In genomic region chr3:160754855-160755747, GRCh38 we compare ENCODE assay signal across 8 cellular contexts. TPM values are rescaled to one million over a fixed set of nuclear protein-coding genes. Genes with fewer than 3 reads are reported as not detected.
A peak's percentile ranks its signal among the peaks of the same experiment; 100 is the strongest.
DNase-seq lines count a peak whose midpoint lies in the region; ATAC-seq, FAIRE-seq and TF ChIP-seq lines count a peak whose summit lies in the region.

No MANE protein-coding gene starts in this region.

- TF ChIP-seq EP300 in HepG2 (IDR thresholded peaks at IDR 0.05; ENCODE audit: low read depth in 2 of 2, low read length in 2 of 2) (no peak), HepG2 (CRISPR knock-in tag; IDR thresholded peaks at IDR 0.05; ENCODE audit: borderline replicate concordance) (no peak)

- BruUV-seq in HepG2 (replicated peaks; lab: Mats Ljungman, UMichigan): TSS peak; percentile 71

- H3K79me2 ChIP-seq in HepG2 (ENCODE audit: insufficient read depth, low read length): no peaks in the 10 kb centered on the region

- peak overlapping the region; percentile 42; the same call in 1 of the 2 replicates for H3K9ac ChIP-seq in HepG2 (ENCODE audit: insufficient read depth, low read depth, low read length)

- H3K36me3 Mint-ChIP-seq in CD14-positive monocyte: no peaks in the 10 kb centered on the region

- WGBS in HepG2 (ENCODE audit: low lambda C conversion rate): 0% methylated on average over 16 of the region's 85 CpGs

- H3K4me2 ChIP-seq in HepG2 (ENCODE audit: low read depth, low read length): peak overlapping the region; percentile 80

- H3K27ac Mint-ChIP-seq in CD14-positive monocyte: peak overlapping the region; percentile 93 to 98 (median 97)

- in situ Hi-C loops in HepG2 (cut with HindIII; ENCODE audit: extremely low pct_ligation_motif_present, low pct_unique_long_range_greater_than_20kb): loop anchor here (10.0 kb wide), 1 partner anchor 470 kb away; the partner anchor contains the start of gene NMD3

- TF ChIP-seq CTCF in CD14-positive monocyte (IDR thresholded peaks at IDR 0.05) (no peak), HepG2 (CRISPR knock-in tag; IDR thresholded peaks at IDR 0.05) (no peak)

- CTCF ChIA-PET in HepG2 (lab: Yijun Ruan, JAX; ENCODE audit: low intra/inter-chr PET ratio, low total read pairs): no interaction called here

- TF ChIP-seq RAD21 in HepG2 (CRISPR knock-in tag; IDR thresholded peaks at IDR 0.05): no peak

- H3K4me1 Mint-ChIP-seq in CD14-positive monocyte: peaks cover 38% of the 10 kb centered on the region

- intact Hi-C loops in CD14-positive monocyte (cut with micrococcal nuclease) (loop anchor here (5.0 to 10.0 kb wide), 2 partner anchors 47 to 190 kb away; partner anchors contain the start of gene KPNA4 (in 1 of the 2)), HepG2 (cut with micrococcal nuclease; ENCODE audit: unreplicated experiment) (no loop called here)

- H3K4me3 ChIP-seq in HepG2 (replicated peaks in 1 of 3; ENCODE audit: insufficient read depth in 1 of 3, low read depth in 2 of 3, low read length in 3 of 3): peak overlapping the region; percentile 40 to 77 (median 58)

- peaks cover 0 to 3% (median 0%) of the 10 kb centered on the region in 7 donors for H3K9me3 Mint-ChIP-seq in CD14-positive monocyte

- POLR2A ChIA-PET in HepG2 (lab: Yijun Ruan, JAX): interaction anchor here (1.1 to 1.7 kb wide), 3 partner anchors 11 to 190 kb away, joined by 3 to 5 read pairs (median 4); partner anchors contain the start of gene KPNA4

- peak; percentile 48 to 59; a peak in 3 of 4 replicates for TF ChIP-seq POLR2A in HepG2 (IDR thresholded peaks at IDR 0.05; ENCODE audit: insufficient read depth in 1 of 2, low read depth in 2 of 2, low read length in 2 of 2)

- no peak overlapping the region for H2AFZ ChIP-seq in HepG2 (ENCODE audit: low read length)

- no peaks in the 10 kb centered on the region for H4K20me1 ChIP-seq in HepG2 (ENCODE audit: insufficient read depth, low read length)

- peaks cover 4 to 16% (median 8%) of the 10 kb centered on the region in 3 donors for H3K27me3 Mint-ChIP-seq in CD14-positive monocyte (ENCODE audit: low read depth in 3 of 3)

- peaks cover 30% of the 10 kb centered on the region for H3K4me1 ChIP-seq in HepG2 (ENCODE audit: insufficient read depth, low read length)

- H3K9me3 ChIP-seq in HepG2 (ENCODE audit: low read length): no peaks in the 10 kb centered on the region

- DNase-seq in CD14-positive monocyte (ENCODE audit: low spot score) (peak; percentile 88), NCI-H526 treated with DMSO at 0.1 percent for 48 hours (lab: John Stamatoyannopoulos, UW) (peak; percentile 90), dedifferentiated amniotic fluid mesenchymal stem cell (ENCODE audit: extremely low spot score) (peak; percentile 87), HepG2 (ENCODE audit: low spot score) (peak; percentile 58)
- DNase-seq in activated CD4-positive, alpha-beta T cell treated with anti-CD3 and anti-CD28 coated beads, Interleukin-2, amount 50 U/mL, for 24 hours (ENCODE audit: low read depth in 1 of 2, low spot score in 1 of 2): peak; percentile 73 to 84
- DNase-seq in stimulated activated CD4-positive, alpha-beta T cell treated with anti-CD3 and anti-CD28 coated beads, Interleukin-2, amount 100 ng/mL, for 4 hours (ENCODE audit: low read depth): peak; percentile 88

- H3K36me3 ChIP-seq in HepG2 (replicated peaks in 1 of 2; ENCODE audit: control insufficient read depth in 1 of 2, insufficient read depth in 2 of 2, low read length in 2 of 2): no peaks in the 10 kb centered on the region

- H3K27me3 ChIP-seq in HepG2 (ENCODE audit: control insufficient read depth in 1 of 2, insufficient read depth in 2 of 2, low read length in 2 of 2): peaks cover 0 to 35% of the 10 kb centered on the region in 2 experiments

- H3K4me3 Mint-ChIP-seq in CD14-positive monocyte: peak overlapping the region; percentile 98 to 99

- ATAC-seq in GM19395 (IDR thresholded peaks at IDR 0.05; ENCODE audit: unreplicated experiment) (peak; percentile 86), HG03521 (IDR thresholded peaks at IDR 0.05; ENCODE audit: unreplicated experiment) (peak; percentile 87), HepG2 (peak; percentile 93)

- peak overlapping the region; percentile 11 for H3K27ac ChIP-seq in HepG2 (ENCODE audit: extremely low read length, insufficient read depth, low read length)

- no peak for FAIRE-seq in HepG2 (lab: Jason Lieb, UNC)

TF ChIP-seq in HepG2, 621 proteins besides CTCF, POLR2A, EP300 and RAD21 (continues in another document):
- TF ChIP-seq ZNF225 (CRISPR knock-in tag; IDR thresholded peaks at IDR 0.05): 0 out of 2 replicates have a peak, but pooled peaks have one; percentile 37
- no peak for TF ChIP-seq ZNF75D (CRISPR knock-in tag; IDR thresholded peaks at IDR 0.05; ENCODE audit: borderline replicate concordance)
- no peak for TF ChIP-seq NFATC3 (CRISPR knock-in tag; IDR thresholded peaks at IDR 0.05)
- TF ChIP-seq POGZ (CRISPR knock-in tag; IDR thresholded peaks at IDR 0.05): peak; percentile 71
- peak; percentile 25; the same call in 1 of the 2 replicates for TF ChIP-seq MYC (CRISPR knock-in tag; IDR thresholded peaks at IDR 0.05; ENCODE audit: borderline replicate concordance)
- no peak for TF ChIP-seq THYN1 (CRISPR knock-in tag; IDR thresholded peaks at IDR 0.05; ENCODE audit: borderline replicate concordance, low read depth)
- peak; percentile 79; the same call in 1 of the 2 replicates for TF ChIP-seq FOXK2 (IDR thresholded peaks at IDR 0.05)
- TF ChIP-seq ETV6 (CRISPR knock-in tag; conservative IDR thresholded peaks at IDR 0.05): no peak
- peak; percentile 72 for TF ChIP-seq ZNF709 (CRISPR knock-in tag; IDR thresholded peaks at IDR 0.05)
- no peak for TF ChIP-seq ZNF530 (CRISPR knock-in tag; IDR thresholded peaks at IDR 0.05; ENCODE audit: low read depth)
- TF ChIP-seq ONECUT2 (CRISPR knock-in tag; IDR thresholded peaks at IDR 0.05): no peak
- peak; percentile 12; the same call in 1 of the 2 replicates for TF ChIP-seq KMT2A (CRISPR knock-in tag; IDR thresholded peaks at IDR 0.05)
- TF ChIP-seq ZNF616 (CRISPR knock-in tag; IDR thresholded peaks at IDR 0.05; ENCODE audit: low read depth): no peak
- 0 out of 2 replicates have a peak, but pooled peaks have one; percentile 25 for TF ChIP-seq MIER2 (CRISPR knock-in tag; IDR thresholded peaks at IDR 0.05)
- peak; percentile 56; the same call in 1 of the 2 replicates for TF ChIP-seq GABPB1 (CRISPR knock-in tag; IDR thresholded peaks at IDR 0.05)
- no peak for TF ChIP-seq GATAD2A (CRISPR knock-in tag; IDR thresholded peaks at IDR 0.05)
- TF ChIP-seq XBP1 (CRISPR knock-in tag; IDR thresholded peaks at IDR 0.05): no peak
- TF ChIP-seq DR1 (CRISPR knock-in tag; IDR thresholded peaks at IDR 0.05): peak; percentile 50; the same call in 1 of the 2 replicates
- 0 out of 2 replicates have a peak, but pooled peaks have one; percentile 8 for TF ChIP-seq THRA (CRISPR knock-in tag; IDR thresholded peaks at IDR 0.05; ENCODE audit: borderline replicate concordance)
- no peak for TF ChIP-seq SRSF9 (IDR thresholded peaks at IDR 0.05; ENCODE audit: borderline replicate concordance, insufficient read depth, low read depth, low read length, poor library complexity, severe bottlenecking)
- TF ChIP-seq TAF1 (CRISPR knock-in tag; IDR thresholded peaks at IDR 0.05): peak; percentile 43; the same call in 1 of the 2 replicates
- TF ChIP-seq SOX13 (IDR thresholded peaks at IDR 0.05): no peak
- peak in 1 of 2 experiments; percentile 3; a peak in 1 of 4 replicates for TF ChIP-seq SOX13 (CRISPR knock-in tag; conservative IDR thresholded peaks at IDR 0.05 in 1 of 2, IDR thresholded peaks at IDR 0.05 in 1 of 2)
- peak; percentile 87 for TF ChIP-seq ZFY (CRISPR knock-in tag; IDR thresholded peaks at IDR 0.05)
- peak; percentile 16; the same call in 1 of the 2 replicates for TF ChIP-seq ZSCAN20 (CRISPR knock-in tag; IDR thresholded peaks at IDR 0.05; ENCODE audit: borderline replicate concordance)

RNA-seq across cellular contexts. Expression of gene PPM1L, which starts 0.9 kb away (rescaled TPM):
- 1 to 10 TPM; 5.5 to 9.9 TPM for polyA plus RNA-seq in CD14-positive monocyte
- 1.4 TPM in 2 replicates for total RNA-seq in HepG2 (2016; rRNA removed; fragmentation: Illumina TruSeq; extraction: Trizol)
- under 0.01 and 0.09 TPM in 2 replicates for total RNA-seq in HepG2 (2016; cell fraction: cytosol; rRNA removed; fragmentation: Illumina TruSeq; extraction: Trizol; ENCODE audit: low read depth)
- total RNA-seq in HepG2 (2016; cell fraction: insoluble cytoplasmic fraction; rRNA removed; fragmentation: Illumina TruSeq; extraction: Trizol): 0.54 and 1.3 TPM in 2 replicates
- total RNA-seq in HepG2 (2016; cell fraction: membrane; rRNA removed; fragmentation: Illumina TruSeq; extraction: Trizol): 0.28 and 0.43 TPM in 2 replicates
- total RNA-seq in HepG2 (2016; cell fraction: nucleus; rRNA removed; fragmentation: Illumina TruSeq; extraction: Trizol): 2.1 and 2.4 TPM in 2 replicates
- polyA plus RNA-seq in HepG2 (2011; rRNA removed): 0.22 and 0.35 TPM in 2 replicates
- polyA plus RNA-seq in HepG2 (2011; cell fraction: cytosol; rRNA removed): 0.13 and 0.21 TPM in 2 replicates
- polyA plus RNA-seq in HepG2 (2011; cell fraction: nucleus; rRNA removed): 0.31 and 0.52 TPM in 2 replicates
- polyA plus RNA-seq in HepG2 (2012): 0.17 and 0.24 TPM in 2 replicates
- polyA plus RNA-seq in HepG2 (2016; cell fraction: cytosol; fragmentation: Illumina TruSeq; extraction: Trizol; ENCODE audit: low read depth): 0.05 and 0.06 TPM in 2 replicates
- polyA plus RNA-seq in HepG2 (2016; cell fraction: insoluble cytoplasmic fraction; fragmentation: Illumina TruSeq; extraction: Trizol; ENCODE audit: low read depth): 0.32 and 0.36 TPM in 2 replicates
- polyA plus RNA-seq in HepG2 (2016; cell fraction: membrane; fragmentation: Illumina TruSeq; extraction: Trizol; ENCODE audit: low read depth): 0.07 and 0.08 TPM in 2 replicates
- polyA plus RNA-seq in HepG2 (2016; cell fraction: nucleus; fragmentation: Illumina TruSeq; extraction: Trizol; ENCODE audit: insufficient read depth, low read depth): 0.79 and 1.7 TPM in 2 replicates
- polyA minus RNA-seq in HepG2 (2011; rRNA and poly(A)+ RNA removed; ENCODE audit: low replicate concordance): 1.4 and 22.7 TPM in 2 replicates
- polyA minus RNA-seq in HepG2 (2011; cell fraction: cytosol; rRNA and poly(A)+ RNA removed): 0.44 and 0.99 TPM in 2 replicates
- polyA minus RNA-seq in HepG2 (2011; cell fraction: nucleus; rRNA and poly(A)+ RNA removed): 1.0 and 1.4 TPM in 2 replicates

Comparison
In these comparisons a context has a peak if more than half of its experiments do, and no peak if none do; other contexts are left out.
1. Peak in every context shown above with its lines: DNase-seq, ATAC-seq, H3K4me3 ChIP-seq and H3K27ac ChIP-seq.